In the genomic region with DNA sequence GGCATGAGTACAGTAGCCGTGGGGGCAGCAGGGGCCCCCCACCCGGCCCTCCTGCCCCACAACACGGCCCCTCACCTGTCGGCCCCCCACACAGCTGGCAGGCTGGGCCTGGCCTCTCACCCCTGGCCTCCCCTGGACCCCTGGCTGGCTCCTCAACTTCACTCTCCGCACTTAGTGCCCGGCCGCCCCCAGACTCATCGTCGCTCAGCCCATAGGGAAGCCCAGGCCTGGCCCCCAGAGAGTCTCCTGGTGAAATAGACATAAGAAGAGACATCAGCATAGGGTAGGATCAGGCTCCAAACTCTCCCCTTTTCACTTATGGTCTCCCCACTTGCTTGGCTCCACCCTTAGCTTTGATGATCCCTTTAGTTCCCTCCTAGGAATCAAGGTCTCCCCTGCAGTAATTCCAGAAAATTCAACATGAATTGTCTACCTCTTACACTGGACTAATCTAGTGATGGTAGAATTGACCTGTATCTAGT, we compare ENCODE assay signal across 1 cellular context.
TF ChIP-seq lines count a peak whose summit lies in the region.

No MANE protein-coding gene starts in this region.

TF ChIP-seq in H1, 55 proteins besides CTCF, POLR2A, EP300 and RAD21:
- TF ChIP-seq, protein P1, sequence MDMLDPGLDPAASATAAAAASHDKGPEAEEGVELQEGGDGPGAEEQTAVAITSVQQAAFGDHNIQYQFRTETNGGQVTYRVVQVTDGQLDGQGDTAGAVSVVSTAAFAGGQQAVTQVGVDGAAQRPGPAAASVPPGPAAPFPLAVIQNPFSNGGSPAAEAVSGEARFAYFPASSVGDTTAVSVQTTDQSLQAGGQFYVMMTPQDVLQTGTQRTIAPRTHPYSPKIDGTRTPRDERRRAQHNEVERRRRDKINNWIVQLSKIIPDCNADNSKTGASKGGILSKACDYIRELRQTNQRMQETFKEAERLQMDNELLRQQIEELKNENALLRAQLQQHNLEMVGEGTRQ (IDR thresholded peaks at IDR 0.05; ENCODE audit: low read length), result no peak
- TF ChIP-seq BCL11A (IDR thresholded peaks at IDR 0.05; ENCODE audit: low read depth in 2 of 2, low read length in 2 of 2) (no peak), POLR2AphosphoS5 (IDR thresholded peaks at IDR 0.05; ENCODE audit: low read depth, low read length) (no peak), SP2 (IDR thresholded peaks at IDR 0.05; ENCODE audit: low read length) (no peak), POU5F1 (IDR thresholded peaks at IDR 0.05; ENCODE audit: low read depth, low read length) (no peak), JUN (IDR thresholded peaks at IDR 0.05; ENCODE audit: low read depth, low read length) (no peak), CEBPB (IDR thresholded peaks at IDR 0.05; ENCODE audit: low read depth, low read length) (no peak), KDM1A (IDR thresholded peaks at IDR 0.05; ENCODE audit: borderline replicate concordance, low read length) (no peak), TAF1 (IDR thresholded peaks at IDR 0.05; ENCODE audit: low read depth, low read length) (no peak), ASH2L (IDR thresholded peaks at IDR 0.05; ENCODE audit: low read length) (no peak), MAX (IDR thresholded peaks at IDR 0.05) (no peak), TEAD4 (IDR thresholded peaks at IDR 0.05; ENCODE audit: low read depth, low read length) (no peak), RBBP5 (IDR thresholded peaks at IDR 0.05; ENCODE audit: borderline replicate concordance, low read depth, low read length) (no peak), ZNF274 (IDR thresholded peaks at IDR 0.05; ENCODE audit: borderline replicate concordance, extremely low read depth, low read length) (no peak), KDM4A (IDR thresholded peaks at IDR 0.05; ENCODE audit: low read depth, low read length, severe bottlenecking) (no peak), FOSL1 (IDR thresholded peaks at IDR 0.05; ENCODE audit: insufficient read depth, low read depth, low read length) (no peak), RNF2 (IDR thresholded peaks at IDR 0.05; ENCODE audit: borderline replicate concordance, low read depth, low read length, missing control alignments, poor library complexity, severe bottlenecking) (no peak)
